ENCODE assay signal across 10 cellular contexts in the genomic region with DNA sequence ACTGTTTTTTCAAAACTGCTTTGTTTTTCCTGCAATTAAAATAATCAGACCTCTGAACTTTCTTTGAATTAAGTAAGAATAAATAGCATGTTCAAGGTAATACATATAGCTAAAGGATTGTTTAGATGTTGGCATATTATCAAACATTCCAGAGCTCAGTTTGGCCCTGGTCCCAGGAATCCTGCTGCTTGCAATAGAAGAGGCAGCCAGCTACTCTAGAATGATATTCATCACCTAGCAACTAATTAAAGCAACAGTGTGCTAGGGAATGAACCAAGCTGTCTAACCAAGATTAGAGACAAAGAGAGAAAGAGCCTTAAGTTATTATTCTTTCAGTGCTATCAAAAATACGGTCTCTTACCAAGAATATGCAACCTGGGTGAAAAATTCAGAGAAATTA.
A peak's percentile ranks its signal among the peaks of the same experiment; 100 is the strongest.
DNase-seq lines count a peak whose midpoint lies in the region; ATAC-seq and TF ChIP-seq lines count a peak whose summit lies in the region.
"Had no signal": no experiment of that assay in that cellular context is flagged by ENCODE, and none has a peak within 500 bp of the region (broad histone marks: within the 10 kb centered on the region; RNA-seq: fewer than 3 reads in every experiment).

No MANE protein-coding gene starts in this region.

- POLR2A ChIA-PET in naive thymus-derived CD4-positive, alpha-beta T cell (lab: Charles Lee) = no interaction called here

- H3K27me3 ChIP-seq in left lung = no peaks in the 10 kb centered on the region
- no peaks in the 10 kb centered on the region for H3K27me3 ChIP-seq in naive thymus-derived CD4-positive, alpha-beta T cell (ENCODE audit: control insufficient read depth in 2 of 2, insufficient read depth in 2 of 2, low read length in 2 of 2)
- H3K27me3 ChIP-seq: Peyer's patch had no signal

- DNase-seq in COLO829 (ENCODE audit: low spot score) (peak; percentile 1), NCI-H1694 treated with DMSO at 0.1 percent for 48 hours (lab: John Stamatoyannopoulos, UW) (peak; percentile 82), cerebellar nuclear complex (lab: John Stamatoyannopoulos, UW) (peak; percentile 16 to 50), left lung (peak in 1 of 2 donors; percentile 40), coronary artery (ENCODE audit: low spot score) (no peak)
- DNase-seq in naive thymus-derived CD4-positive, alpha-beta T cell = no peak
- DNase-seq in activated CD4-positive, alpha-beta T cell treated with anti-CD3 and anti-CD28 coated beads, Interleukin-2, amount 50 U/mL, for 1 hour = no peak
- DNase-seq: IMR-90 had no signal

- peaks cover 0 to 13% (median 2%) of the 10 kb centered on the region in 11 donors for H3K9me3 Mint-ChIP-seq in naive thymus-derived CD4-positive, alpha-beta T cell

- CTCF ChIA-PET in naive thymus-derived CD4-positive, alpha-beta T cell (lab: Charles Lee) = no interaction called here

- no peak overlapping the region for H3K4me3 Mint-ChIP-seq in naive thymus-derived CD4-positive, alpha-beta T cell

- no peak overlapping the region for H3K4me3 ChIP-seq in left lung
- H3K4me3 ChIP-seq in naive thymus-derived CD4-positive, alpha-beta T cell (ENCODE audit: low read length) = no peak overlapping the region
- no peak overlapping the region for H3K4me3 ChIP-seq in coronary artery
- H3K4me3 ChIP-seq: Peyer's patch had no signal

- H3K9me3 ChIP-seq in left lung = no peaks in the 10 kb centered on the region
- no peaks in the 10 kb centered on the region for H3K9me3 ChIP-seq in naive thymus-derived CD4-positive, alpha-beta T cell (ENCODE audit: control insufficient read depth in 2 of 3, low read length in 3 of 3)
- H3K9me3 ChIP-seq: Peyer's patch had no signal

- H3K27me3 Mint-ChIP-seq in naive thymus-derived CD4-positive, alpha-beta T cell = no peaks in the 10 kb centered on the region

- TF ChIP-seq CTCF in left lung (IDR thresholded peaks at IDR 0.05) (no peak), coronary artery (IDR thresholded peaks at IDR 0.05) (no peak)

- peak; percentile 97 for ATAC-seq in left lung
- ATAC-seq in naive thymus-derived CD4-positive, alpha-beta T cell = no peak
- ATAC-seq in GM18505 (IDR thresholded peaks at IDR 0.05; ENCODE audit: unreplicated experiment) = no peak

- H3K27ac Mint-ChIP-seq in naive thymus-derived CD4-positive, alpha-beta T cell = no peak overlapping the region

- H3K4me1 ChIP-seq in left lung = no peaks in the 10 kb centered on the region
- no peaks in the 10 kb centered on the region for H3K4me1 ChIP-seq in naive thymus-derived CD4-positive, alpha-beta T cell (ENCODE audit: control insufficient read depth in 2 of 2, insufficient read depth in 2 of 2, low read length in 2 of 2)
- H3K4me1 ChIP-seq: Peyer's patch had no signal

- H3K36me3 Mint-ChIP-seq in naive thymus-derived CD4-positive, alpha-beta T cell = no peaks in the 10 kb centered on the region

- intact Hi-C loops in left lung (cut with DNase I) = no loop called here
- intact Hi-C loops in naive thymus-derived CD4-positive, alpha-beta T cell (cut with micrococcal nuclease) = no loop called here

- no peaks in the 10 kb centered on the region for H3K36me3 ChIP-seq in left lung
- no peaks in the 10 kb centered on the region for H3K36me3 ChIP-seq in naive thymus-derived CD4-positive, alpha-beta T cell (ENCODE audit: control insufficient read depth in 2 of 3, insufficient read depth in 3 of 3, low read length in 3 of 3)
- H3K36me3 ChIP-seq: Peyer's patch had no signal

- no peak for TF ChIP-seq POLR2A in GM18505 (IDR thresholded peaks at IDR 0.05; ENCODE audit: borderline replicate concordance, extremely low read depth, insufficient read depth, insufficient read length)

- H3K4me1 Mint-ChIP-seq in naive thymus-derived CD4-positive, alpha-beta T cell = no peaks in the 10 kb centered on the region

- H3K27ac ChIP-seq in left lung (no peak overlapping the region), coronary artery (no peak overlapping the region)
- no peak overlapping the region for H3K27ac ChIP-seq in naive thymus-derived CD4-positive, alpha-beta T cell (ENCODE audit: low read depth, low read length)
- H3K27ac ChIP-seq: Peyer's patch had no signal

Comparison
In these comparisons a context has a peak if more than half of its experiments do, and no peak if none do; other contexts are left out.
1. DNase-seq: peak in COLO829 (single experiment), NCI-H1694 treated with DMSO at 0.1 percent for 48 hours (single experiment) and cerebellar nuclear complex (2 of 2); none in naive thymus-derived CD4-positive, alpha-beta T cell (0 of 9), activated CD4-positive, alpha-beta T cell treated with anti-CD3 and anti-CD28 coated beads, Interleukin-2, amount 50 U/mL, for 1 hour (single experiment) and coronary artery (single experiment).